12 cellular contexts compared by ENCODE assay signal in genomic region chr5:113574417-113574816, GRCh38.
A peak's percentile ranks its signal among the peaks of the same experiment; 100 is the strongest.
DNase-seq lines count a peak whose midpoint lies in the region; ATAC-seq and TF ChIP-seq lines count a peak whose summit lies in the region.
"Had no signal": no experiment of that assay in that cellular context is flagged by ENCODE, and none has a peak within 500 bp of the region (broad histone marks: within the 10 kb centered on the region; RNA-seq: fewer than 3 reads in every experiment).

No MANE protein-coding gene starts in this region.

- no peak overlapping the region for H3K27ac ChIP-seq in spleen
- H3K27ac ChIP-seq: thoracic aorta had no signal

- H3K4me1 ChIP-seq in spleen = no peaks in the 10 kb centered on the region
- H3K4me1 ChIP-seq: Caco-2 had no signal

- H3K36me3 ChIP-seq in MG63 (peaks cover 51% of the 10 kb centered on the region), spleen (peaks cover 8 to 77% (median 36%) of the 10 kb centered on the region in 6 donors)

- 85 to 100% (median 88%) methylated on average over 1 to 2 of the region's 2 CpGs for WGBS in spleen, 5 donors

- no peak for ATAC-seq in HG02840 (IDR thresholded peaks at IDR 0.05; ENCODE audit: low FRiP score, unreplicated experiment)

- H3K4me3 ChIP-seq in MG63 (no peak overlapping the region), spleen (no peak overlapping the region)
- H3K4me3 ChIP-seq: lung, thoracic aorta had no signal

- TF ChIP-seq POLR2A in spleen (IDR thresholded peaks at IDR 0.05) = no peak

- DNase-seq in Daoy (ENCODE audit: low read depth) (peak; percentile 97), MG63 (peak; percentile 83), cerebellum (ENCODE audit: low spot score) (peak; percentile 6), myocyte (ENCODE audit: low read depth) (peak; percentile 87), NCI-H1694 treated with DMSO at 0.1 percent for 48 hours (lab: John Stamatoyannopoulos, UW) (no peak), spleen (no peak)
- DNase-seq in activated naive CD4-positive, alpha-beta T cell treated with anti-CD3 and anti-CD28 coated beads, Interleukin-2, amount 50 U/mL, for 16 hours = no peak
- DNase-seq: Caco-2, NCI-H1930 had no signal

- intact Hi-C loops in spleen (cut with DNase I; ENCODE audit: low total_unique reads) = no loop called here

- no peak for TF ChIP-seq CTCF in spleen (IDR thresholded peaks at IDR 0.05 in 8 of 11, conservative IDR thresholded peaks at IDR 0.05 in 3 of 11)

- peaks cover 20% of the 10 kb centered on the region for H3K9me3 ChIP-seq in MG63
- H3K9me3 ChIP-seq in spleen = peaks cover 0 to 15% (median 10%) of the 10 kb centered on the region in 8 donors
- H3K9me3 ChIP-seq: Caco-2, thoracic aorta had no signal

- H3K27me3 ChIP-seq in MG63 = no peaks in the 10 kb centered on the region
- no peaks in the 10 kb centered on the region for H3K27me3 ChIP-seq in spleen (replicated peaks in 1 of 7)

Comparison
In these comparisons a context has a peak if more than half of its experiments do, and no peak if none do; other contexts are left out.
1. DNase-seq: peak in Daoy (single experiment), MG63 (single experiment), cerebellum (single experiment) and myocyte (single experiment); none in NCI-H1694 treated with DMSO at 0.1 percent for 48 hours (single experiment), spleen (single experiment) and activated naive CD4-positive, alpha-beta T cell treated with anti-CD3 and anti-CD28 coated beads, Interleukin-2, amount 50 U/mL, for 16 hours (single experiment).